In the genomic region with DNA sequence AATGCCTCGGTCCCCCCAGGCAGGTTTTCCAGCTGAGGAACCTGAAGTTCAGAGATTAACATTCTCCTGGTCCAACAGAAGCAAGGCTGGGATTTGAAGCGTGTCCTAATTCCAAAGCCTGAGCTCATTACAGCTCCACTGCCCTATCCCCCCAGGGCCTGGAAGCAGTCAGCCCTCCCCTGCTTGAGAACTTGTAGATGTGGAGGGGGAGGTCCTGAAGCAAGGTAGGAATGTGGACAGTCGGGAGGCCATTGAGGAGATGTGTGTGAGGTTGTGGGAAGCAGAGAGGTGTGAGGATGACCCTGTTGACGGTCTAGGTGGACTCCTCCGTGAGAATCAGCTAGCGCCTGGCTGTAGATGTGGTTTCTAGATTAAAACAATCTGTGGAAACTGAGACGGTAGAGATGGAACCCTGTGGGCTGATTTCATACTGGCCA, we compare ENCODE assay signal across 17 cellular contexts. TPM values are rescaled to one million over a fixed set of nuclear protein-coding genes. Genes with fewer than 3 reads are reported as not detected.
DNase-seq lines count a peak whose midpoint lies in the region; ATAC-seq, FAIRE-seq and TF ChIP-seq lines count a peak whose summit lies in the region.
"Had no signal": no experiment of that assay in that cellular context is flagged by ENCODE, and none has a peak within 500 bp of the region (broad histone marks: within the 10 kb centered on the region; RNA-seq: fewer than 3 reads in every experiment).

No MANE protein-coding gene starts in this region.

- H3K27me3 ChIP-seq in BE2C (no peaks in the 10 kb centered on the region), small intestine (ENCODE audit: control insufficient read depth in 2 of 2, insufficient read depth in 2 of 2, low read length in 2 of 2) (no peaks in the 10 kb centered on the region)
- H3K27me3 ChIP-seq: brain microvascular endothelial cell, gastrocnemius medialis, right atrium auricular region had no signal

- no peak for FAIRE-seq in small intestine (lab: Jason Lieb, UNC)
- FAIRE-seq: GM18507, kidney had no signal

- H3K27ac Mint-ChIP-seq in activated CD4-positive, alpha-beta memory T cell treated with anti-CD3 and anti-CD28 coated beads, Interleukin-2, amount 10 ng/mL, durations not matched to agents 7 days and 5 days = peak overlapping the region; percentile 86

- H3K9me3 Mint-ChIP-seq in activated CD4-positive, alpha-beta memory T cell treated with anti-CD3 and anti-CD28 coated beads, Interleukin-2, amount 10 ng/mL, durations not matched to agents 7 days and 5 days = peaks cover 13% of the 10 kb centered on the region
- H3K9me3 Mint-ChIP-seq: effector memory CD8-positive, alpha-beta T cell had no signal

- DNase-seq in BE2C (peak; percentile 28), H4 (ENCODE audit: low spot score) (peak; percentile 25), iris pigment epithelial cell (ENCODE audit: low read depth) (peak; percentile 10), small intestine (no peak)
- no peak for DNase-seq in activated CD4-positive, alpha-beta memory T cell treated with anti-CD3 and anti-CD28 coated beads, Interleukin-2, amount 10 ng/mL, durations not matched to agents 7 days and 5 days
- DNase-seq: activated T-cell treated with anti-CD3 and anti-CD28 coated beads, Interleukin-2, amount 50 U/mL, for 1 hour; brain microvascular endothelial cell; effector memory CD8-positive, alpha-beta T cell; gastrocnemius medialis; GF-D8; kidney had no signal

- peaks cover 87% of the 10 kb centered on the region for H3K36me3 Mint-ChIP-seq in activated CD4-positive, alpha-beta memory T cell treated with anti-CD3 and anti-CD28 coated beads, Interleukin-2, amount 10 ng/mL, durations not matched to agents 7 days and 5 days (ENCODE audit: low read depth)

- 66 to 69% (median 68%) methylated on average over 7 of the region's 7 CpGs for WGBS in small intestine, 3 donors

- H3K4me3 Mint-ChIP-seq in activated CD4-positive, alpha-beta memory T cell treated with anti-CD3 and anti-CD28 coated beads, Interleukin-2, amount 10 ng/mL, durations not matched to agents 7 days and 5 days = peak overlapping the region; percentile 45
- H3K4me3 Mint-ChIP-seq: CD14-positive monocyte; effector memory CD8-positive, alpha-beta T cell had no signal

- H3K4me3 ChIP-seq in BE2C (ENCODE audit: low read depth, low read length) (no peak overlapping the region), small intestine (ENCODE audit: low read depth in 1 of 2, low read length in 2 of 2) (no peak overlapping the region)
- H3K4me3 ChIP-seq: gastrocnemius medialis, right atrium auricular region had no signal

- CTCF ChIA-PET in activated CD4-positive, alpha-beta memory T cell treated with anti-CD3 and anti-CD28 coated beads, Interleukin-2, amount 10 ng/mL, durations not matched to agents 7 days and 5 days (lab: Charles Lee) = interaction anchor here (1.0 to 7.6 kb wide), 6 partner anchors 10 to 383 kb away, joined by 3 to 67 read pairs (median 17); a partner anchor contains a TSS

- H3K27me3 Mint-ChIP-seq in activated CD4-positive, alpha-beta memory T cell treated with anti-CD3 and anti-CD28 coated beads, Interleukin-2, amount 10 ng/mL, durations not matched to agents 7 days and 5 days = no peaks in the 10 kb centered on the region
- H3K27me3 Mint-ChIP-seq: effector memory CD8-positive, alpha-beta T cell had no signal

- peaks cover 93% of the 10 kb centered on the region for H3K4me1 Mint-ChIP-seq in activated CD4-positive, alpha-beta memory T cell treated with anti-CD3 and anti-CD28 coated beads, Interleukin-2, amount 10 ng/mL, durations not matched to agents 7 days and 5 days

- H3K9me3 ChIP-seq in BE2C (no peaks in the 10 kb centered on the region), small intestine (ENCODE audit: control insufficient read depth, low read depth) (no peaks in the 10 kb centered on the region)
- H3K9me3 ChIP-seq: gastrocnemius medialis, right atrium auricular region had no signal

- H3K4me1 ChIP-seq in BE2C = no peaks in the 10 kb centered on the region
- no peaks in the 10 kb centered on the region for H3K4me1 ChIP-seq in small intestine (ENCODE audit: control insufficient read depth in 2 of 2, insufficient read depth in 1 of 2, low read depth in 1 of 2, low read length in 1 of 2)
- H3K4me1 ChIP-seq: gastrocnemius medialis, right atrium auricular region had no signal

- no peak for ATAC-seq in HG03432 (IDR thresholded peaks at IDR 0.05; ENCODE audit: unreplicated experiment)
- ATAC-seq in HG03095 (IDR thresholded peaks at IDR 0.05; ENCODE audit: unreplicated experiment) = no peak
- no peak for ATAC-seq in HG03442 (IDR thresholded peaks at IDR 0.05; ENCODE audit: unreplicated experiment)
- ATAC-seq: effector memory CD8-positive, alpha-beta T cell; gastrocnemius medialis had no signal

- no peak for TF ChIP-seq CTCF in BE2C (IDR thresholded peaks at IDR 0.05; ENCODE audit: low read depth, low read length)

- H3K36me3 ChIP-seq in BE2C (no peaks in the 10 kb centered on the region), small intestine (ENCODE audit: control insufficient read depth in 2 of 2, insufficient read depth in 2 of 2, low read length in 2 of 2) (no peaks in the 10 kb centered on the region)
- H3K36me3 ChIP-seq: brain microvascular endothelial cell, gastrocnemius medialis, right atrium auricular region had no signal

- POLR2A ChIA-PET in activated CD4-positive, alpha-beta memory T cell treated with anti-CD3 and anti-CD28 coated beads, Interleukin-2, amount 10 ng/mL, durations not matched to agents 7 days and 5 days (lab: Charles Lee) = interaction anchor here (0.8 to 12.2 kb wide), 11 partner anchors 8 to 375 kb away, joined by 3 to 147 read pairs (median 4); no protein-coding TSS in a partner anchor

- no peak overlapping the region for H3K27ac ChIP-seq in small intestine (ENCODE audit: low read depth in 1 of 2, low read length in 1 of 2)
- H3K27ac ChIP-seq: brain microvascular endothelial cell, gastrocnemius medialis, right atrium auricular region had no signal

RNA-seq across cellular contexts. Expression of a gene that starts 8.1 kb away (rescaled TPM):
- polyA plus RNA-seq in BE2C (2012; ENCODE audit: insufficient read depth, insufficient read length, low read depth) = 19.7 TPM
- 11.0 and 14.9 TPM in 2 replicates for total RNA-seq in H4 (2014; rRNA removed; shearing (Covaris generic))
- total RNA-seq in activated CD4-positive, alpha-beta memory T cell treated with anti-CD3 and anti-CD28 coated beads, Interleukin-2, amount 10 ng/mL, durations not matched to agents 7 days and 5 days = 10 to 100 TPM; 91.6 to 91.8 TPM
- polyA plus RNA-seq in small intestine = 10 to 100 TPM; 37.8 to 75.6 (median 57.3) TPM

Comparison
In these comparisons a context has a peak if more than half of its experiments do, and no peak if none do; other contexts are left out.
1. DNase-seq: peak in BE2C (single experiment), H4 (single experiment) and iris pigment epithelial cell (single experiment); none in activated CD4-positive, alpha-beta memory T cell treated with anti-CD3 and anti-CD28 coated beads, Interleukin-2, amount 10 ng/mL, durations not matched to agents 7 days and 5 days (single experiment) and small intestine (single experiment).